ENCODE assay signal across 1 cellular context in the genomic region with DNA sequence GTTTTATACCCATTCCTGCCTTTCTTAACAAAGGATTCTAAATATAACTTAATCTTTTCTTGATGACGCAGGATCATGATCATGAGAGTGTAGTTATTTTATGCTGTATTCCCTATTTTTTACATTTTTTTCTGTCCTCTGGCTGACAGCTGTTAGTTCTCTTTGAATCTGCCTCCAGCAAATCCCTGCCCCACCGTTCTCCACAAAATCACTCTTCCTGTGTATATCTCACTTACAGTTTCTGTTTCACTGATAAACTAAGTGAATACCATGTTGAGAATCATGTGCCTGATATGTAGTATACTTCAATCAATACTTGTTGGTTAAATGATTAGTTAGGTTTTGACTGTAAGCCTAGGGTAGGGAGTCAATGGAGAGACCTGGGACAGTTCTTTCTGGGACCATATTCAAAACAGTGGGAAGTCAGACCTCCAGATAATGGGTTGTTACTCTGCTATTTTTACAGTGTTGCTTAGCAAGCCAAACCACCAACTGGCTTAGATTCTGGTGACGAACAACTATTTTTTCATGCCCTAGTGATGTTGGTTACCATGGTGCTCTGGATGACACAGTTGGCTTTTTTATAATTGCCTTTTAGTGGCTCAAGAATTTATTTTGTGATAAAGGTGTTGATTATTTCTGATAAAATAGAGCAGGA.
TF ChIP-seq lines count a peak whose summit lies in the region.

No MANE protein-coding gene starts in this region.

TF ChIP-seq in IMR-90, 13 proteins besides CTCF, POLR2A, EP300 and RAD21 (continued from another document):
- TF ChIP-seq, protein P1, sequence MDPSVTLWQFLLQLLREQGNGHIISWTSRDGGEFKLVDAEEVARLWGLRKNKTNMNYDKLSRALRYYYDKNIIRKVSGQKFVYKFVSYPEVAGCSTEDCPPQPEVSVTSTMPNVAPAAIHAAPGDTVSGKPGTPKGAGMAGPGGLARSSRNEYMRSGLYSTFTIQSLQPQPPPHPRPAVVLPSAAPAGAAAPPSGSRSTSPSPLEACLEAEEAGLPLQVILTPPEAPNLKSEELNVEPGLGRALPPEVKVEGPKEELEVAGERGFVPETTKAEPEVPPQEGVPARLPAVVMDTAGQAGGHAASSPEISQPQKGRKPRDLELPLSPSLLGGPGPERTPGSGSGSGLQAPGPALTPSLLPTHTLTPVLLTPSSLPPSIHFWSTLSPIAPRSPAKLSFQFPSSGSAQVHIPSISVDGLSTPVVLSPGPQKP (IDR thresholded peaks at IDR 0.05; ENCODE audit: borderline replicate concordance, low read depth, low read length) = no peak
- TF ChIP-seq, protein P2, sequence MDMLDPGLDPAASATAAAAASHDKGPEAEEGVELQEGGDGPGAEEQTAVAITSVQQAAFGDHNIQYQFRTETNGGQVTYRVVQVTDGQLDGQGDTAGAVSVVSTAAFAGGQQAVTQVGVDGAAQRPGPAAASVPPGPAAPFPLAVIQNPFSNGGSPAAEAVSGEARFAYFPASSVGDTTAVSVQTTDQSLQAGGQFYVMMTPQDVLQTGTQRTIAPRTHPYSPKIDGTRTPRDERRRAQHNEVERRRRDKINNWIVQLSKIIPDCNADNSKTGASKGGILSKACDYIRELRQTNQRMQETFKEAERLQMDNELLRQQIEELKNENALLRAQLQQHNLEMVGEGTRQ (IDR thresholded peaks at IDR 0.05; ENCODE audit: low read depth, low read length) = no peak
- no peak for TF ChIP-seq RCOR1 (IDR thresholded peaks at IDR 0.05; ENCODE audit: insufficient replicate concordance, low read length)
- TF ChIP-seq MXI1 (IDR thresholded peaks at IDR 0.05; ENCODE audit: borderline replicate concordance, low read depth, low read length) = no peak
- TF ChIP-seq RFX5 (IDR thresholded peaks at IDR 0.05; ENCODE audit: low read depth, low read length) = no peak
TF ChIP-seq in IMR-90: peak in this region for 0.
